In the genomic region with DNA sequence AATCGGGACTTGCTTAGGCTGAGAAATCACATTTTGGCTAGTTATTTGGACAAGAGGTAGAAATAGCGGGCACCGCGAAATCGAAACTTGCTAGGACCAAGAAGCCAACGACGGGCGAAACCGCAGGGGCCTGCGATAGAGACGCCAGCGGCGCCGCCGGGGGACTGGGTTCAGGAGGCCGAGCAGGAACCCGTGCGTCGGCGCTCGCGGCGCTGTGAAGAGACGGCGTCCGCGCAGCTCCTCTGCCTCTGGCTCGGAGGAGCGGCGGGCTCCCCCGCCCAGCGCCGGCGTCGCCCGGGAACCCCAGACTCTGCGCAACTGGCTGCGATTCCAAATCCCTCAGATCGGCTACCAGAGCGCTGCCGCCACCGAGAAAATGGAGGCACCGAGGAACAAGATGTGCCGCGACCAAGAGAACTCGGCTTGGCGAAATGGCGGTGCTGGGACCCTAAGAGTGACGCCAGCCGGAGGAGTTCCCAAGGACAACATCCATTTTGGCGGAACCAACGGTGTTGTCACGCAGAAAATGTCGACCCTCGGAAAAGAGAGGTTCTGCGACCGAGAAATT, we compare ENCODE assay signal across 1 cellular context.
TF ChIP-seq lines count a peak whose summit lies in the region.

No MANE protein-coding gene starts in this region.

TF ChIP-seq in K562, 482 proteins besides CTCF, POLR2A, EP300 and RAD21 (continued from another document):
- TF ChIP-seq, protein P1, sequence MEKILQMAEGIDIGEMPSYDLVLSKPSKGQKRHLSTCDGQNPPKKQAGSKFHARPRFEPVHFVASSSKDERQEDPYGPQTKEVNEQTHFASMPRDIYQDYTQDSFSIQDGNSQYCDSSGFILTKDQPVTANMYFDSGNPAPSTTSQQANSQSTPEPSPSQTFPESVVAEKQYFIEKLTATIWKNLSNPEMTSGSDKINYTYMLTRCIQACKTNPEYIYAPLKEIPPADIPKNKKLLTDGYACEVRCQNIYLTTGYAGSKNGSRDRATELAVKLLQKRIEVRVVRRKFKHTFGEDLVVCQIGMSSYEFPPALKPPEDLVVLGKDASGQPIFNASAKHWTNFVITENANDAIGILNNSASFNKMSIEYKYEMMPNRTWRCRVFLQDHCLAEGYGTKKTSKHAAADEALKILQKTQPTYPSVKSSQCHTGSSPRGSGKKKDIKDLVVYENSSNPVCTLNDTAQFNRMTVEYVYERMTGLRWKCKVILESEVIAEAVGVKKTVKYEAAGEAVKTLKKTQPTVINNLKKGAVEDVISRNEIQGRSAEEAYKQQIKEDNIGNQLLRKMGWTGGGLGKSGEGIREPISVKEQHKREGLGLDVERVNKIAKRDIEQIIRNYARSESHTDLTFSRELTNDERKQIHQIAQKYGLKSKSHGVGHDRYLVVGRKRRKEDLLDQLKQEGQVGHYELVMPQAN (IDR thresholded peaks at IDR 0.05; ENCODE audit: borderline replicate concordance), result no peak
- TF ChIP-seq CREBBP (IDR thresholded peaks at IDR 0.05; ENCODE audit: low read depth, low read length), result no peak
- TF ChIP-seq, protein P2, sequence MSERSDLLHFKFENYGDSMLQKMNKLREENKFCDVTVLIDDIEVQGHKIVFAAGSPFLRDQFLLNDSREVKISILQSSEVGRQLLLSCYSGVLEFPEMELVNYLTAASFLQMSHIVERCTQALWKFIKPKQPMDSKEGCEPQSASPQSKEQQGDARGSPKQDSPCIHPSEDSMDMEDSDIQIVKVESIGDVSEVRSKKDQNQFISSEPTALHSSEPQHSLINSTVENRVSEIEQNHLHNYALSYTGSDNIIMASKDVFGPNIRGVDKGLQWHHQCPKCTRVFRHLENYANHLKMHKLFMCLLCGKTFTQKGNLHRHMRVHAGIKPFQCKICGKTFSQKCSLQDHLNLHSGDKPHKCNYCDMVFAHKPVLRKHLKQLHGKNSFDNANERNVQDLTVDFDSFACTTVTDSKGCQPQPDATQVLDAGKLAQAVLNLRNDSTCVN (CRISPR knock-in tag; IDR thresholded peaks at IDR 0.05), result no peak
- peak; percentile 89 for TF ChIP-seq HNRNPLL (IDR thresholded peaks at IDR 0.05; ENCODE audit: low read depth, low read length, poor library complexity, severe bottlenecking)
- no peak for TF ChIP-seq OTX1 (CRISPR knock-in tag; IDR thresholded peaks at IDR 0.05)
- TF ChIP-seq, protein P3, sequence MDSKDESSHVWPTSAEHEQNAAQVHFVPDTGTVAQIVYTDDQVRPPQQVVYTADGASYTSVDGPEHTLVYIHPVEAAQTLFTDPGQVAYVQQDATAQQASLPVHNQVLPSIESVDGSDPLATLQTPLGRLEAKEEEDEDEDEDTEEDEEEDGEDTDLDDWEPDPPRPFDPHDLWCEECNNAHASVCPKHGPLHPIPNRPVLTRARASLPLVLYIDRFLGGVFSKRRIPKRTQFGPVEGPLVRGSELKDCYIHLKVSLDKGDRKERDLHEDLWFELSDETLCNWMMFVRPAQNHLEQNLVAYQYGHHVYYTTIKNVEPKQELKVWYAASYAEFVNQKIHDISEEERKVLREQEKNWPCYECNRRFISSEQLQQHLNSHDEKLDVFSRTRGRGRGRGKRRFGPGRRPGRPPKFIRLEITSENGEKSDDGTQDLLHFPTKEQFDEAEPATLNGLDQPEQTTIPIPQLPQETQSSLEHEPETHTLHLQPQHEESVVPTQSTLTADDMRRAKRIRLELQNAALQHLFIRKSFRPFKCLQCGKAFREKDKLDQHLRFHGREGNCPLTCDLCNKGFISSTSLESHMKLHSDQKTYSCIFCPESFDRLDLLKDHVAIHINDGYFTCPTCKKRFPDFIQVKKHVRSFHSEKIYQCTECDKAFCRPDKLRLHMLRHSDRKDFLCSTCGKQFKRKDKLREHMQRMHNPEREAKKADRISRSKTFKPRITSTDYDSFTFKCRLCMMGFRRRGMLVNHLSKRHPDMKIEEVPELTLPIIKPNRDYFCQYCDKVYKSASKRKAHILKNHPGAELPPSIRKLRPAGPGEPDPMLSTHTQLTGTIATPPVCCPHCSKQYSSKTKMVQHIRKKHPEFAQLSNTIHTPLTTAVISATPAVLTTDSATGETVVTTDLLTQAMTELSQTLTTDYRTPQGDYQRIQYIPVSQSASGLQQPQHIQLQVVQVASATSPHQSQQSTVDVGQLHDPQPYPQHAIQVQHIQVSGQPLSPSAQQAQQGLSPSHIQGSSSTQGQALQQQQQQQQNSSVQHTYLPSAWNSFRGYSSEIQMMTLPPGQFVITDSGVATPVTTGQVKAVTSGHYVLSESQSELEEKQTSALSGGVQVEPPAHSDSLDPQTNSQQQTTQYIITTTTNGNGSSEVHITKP (IDR thresholded peaks at IDR 0.05; ENCODE audit: partially characterized antibody), result no peak
- no peak for TF ChIP-seq ZEB2 (IDR thresholded peaks at IDR 0.05)
- TF ChIP-seq POLR3G (IDR thresholded peaks at IDR 0.05; ENCODE audit: extremely low read depth, insufficient read length, insufficient replicate concordance), result no peak
- peak; percentile 4 for TF ChIP-seq NEUROD1 (IDR thresholded peaks at IDR 0.05; ENCODE audit: borderline replicate concordance, low read depth, low read length, partially characterized antibody)
- TF ChIP-seq, protein P4, sequence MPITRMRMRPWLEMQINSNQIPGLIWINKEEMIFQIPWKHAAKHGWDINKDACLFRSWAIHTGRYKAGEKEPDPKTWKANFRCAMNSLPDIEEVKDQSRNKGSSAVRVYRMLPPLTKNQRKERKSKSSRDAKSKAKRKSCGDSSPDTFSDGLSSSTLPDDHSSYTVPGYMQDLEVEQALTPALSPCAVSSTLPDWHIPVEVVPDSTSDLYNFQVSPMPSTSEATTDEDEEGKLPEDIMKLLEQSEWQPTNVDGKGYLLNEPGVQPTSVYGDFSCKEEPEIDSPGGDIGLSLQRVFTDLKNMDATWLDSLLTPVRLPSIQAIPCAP (CRISPR knock-in tag; IDR thresholded peaks at IDR 0.05; ENCODE audit: borderline replicate concordance), result no peak
- TF ChIP-seq TRIM24 (IDR thresholded peaks at IDR 0.05), result no peak
- no peak for TF ChIP-seq NUFIP1 (IDR thresholded peaks at IDR 0.05; ENCODE audit: partially characterized antibody)
- TF ChIP-seq KLF16 (IDR thresholded peaks at IDR 0.05), result no peak
- TF ChIP-seq EWSR1 (IDR thresholded peaks at IDR 0.05; ENCODE audit: borderline replicate concordance, low read depth, partially characterized antibody), result no peak
- TF ChIP-seq MEIS2 (IDR thresholded peaks at IDR 0.05; ENCODE audit: partially characterized antibody), result peak; percentile 17
- TF ChIP-seq CXXC5 (CRISPR knock-in tag; IDR thresholded peaks at IDR 0.05), result peak; percentile 77
- no peak for TF ChIP-seq ZNF324 (CRISPR knock-in tag; IDR thresholded peaks at IDR 0.05)
- TF ChIP-seq, protein P5, sequence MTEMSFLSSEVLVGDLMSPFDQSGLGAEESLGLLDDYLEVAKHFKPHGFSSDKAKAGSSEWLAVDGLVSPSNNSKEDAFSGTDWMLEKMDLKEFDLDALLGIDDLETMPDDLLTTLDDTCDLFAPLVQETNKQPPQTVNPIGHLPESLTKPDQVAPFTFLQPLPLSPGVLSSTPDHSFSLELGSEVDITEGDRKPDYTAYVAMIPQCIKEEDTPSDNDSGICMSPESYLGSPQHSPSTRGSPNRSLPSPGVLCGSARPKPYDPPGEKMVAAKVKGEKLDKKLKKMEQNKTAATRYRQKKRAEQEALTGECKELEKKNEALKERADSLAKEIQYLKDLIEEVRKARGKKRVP (CRISPR knock-in tag; IDR thresholded peaks at IDR 0.05), result no peak
- no peak for TF ChIP-seq HOXB6 (CRISPR knock-in tag; IDR thresholded peaks at IDR 0.05; ENCODE audit: borderline replicate concordance)
- no peak for TF ChIP-seq NFXL1 (CRISPR knock-in tag; IDR thresholded peaks at IDR 0.05)
- no peak; the same call in 1 of the 2 replicates for TF ChIP-seq ZNF224 (CRISPR knock-in tag; IDR thresholded peaks at IDR 0.05)
- TF ChIP-seq KLF13 (tag; IDR thresholded peaks at IDR 0.05; ENCODE audit: borderline replicate concordance, low read depth), result no peak
- TF ChIP-seq POLR2B (IDR thresholded peaks at IDR 0.05; ENCODE audit: low read depth, partially characterized antibody), result peak; percentile 18
- TF ChIP-seq HDAC3 (IDR thresholded peaks at IDR 0.05; ENCODE audit: borderline replicate concordance, partially characterized antibody), result no peak
- TF ChIP-seq, protein P6, sequence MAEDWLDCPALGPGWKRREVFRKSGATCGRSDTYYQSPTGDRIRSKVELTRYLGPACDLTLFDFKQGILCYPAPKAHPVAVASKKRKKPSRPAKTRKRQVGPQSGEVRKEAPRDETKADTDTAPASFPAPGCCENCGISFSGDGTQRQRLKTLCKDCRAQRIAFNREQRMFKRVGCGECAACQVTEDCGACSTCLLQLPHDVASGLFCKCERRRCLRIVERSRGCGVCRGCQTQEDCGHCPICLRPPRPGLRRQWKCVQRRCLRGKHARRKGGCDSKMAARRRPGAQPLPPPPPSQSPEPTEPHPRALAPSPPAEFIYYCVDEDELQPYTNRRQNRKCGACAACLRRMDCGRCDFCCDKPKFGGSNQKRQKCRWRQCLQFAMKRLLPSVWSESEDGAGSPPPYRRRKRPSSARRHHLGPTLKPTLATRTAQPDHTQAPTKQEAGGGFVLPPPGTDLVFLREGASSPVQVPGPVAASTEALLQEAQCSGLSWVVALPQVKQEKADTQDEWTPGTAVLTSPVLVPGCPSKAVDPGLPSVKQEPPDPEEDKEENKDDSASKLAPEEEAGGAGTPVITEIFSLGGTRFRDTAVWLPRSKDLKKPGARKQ (CRISPR knock-in tag; IDR thresholded peaks at IDR 0.05), result no peak
- TF ChIP-seq CREB1 (IDR thresholded peaks at IDR 0.05), result no peak
- peak; percentile 42; the same call in 1 of the 2 replicates for TF ChIP-seq CREB1 (CRISPR knock-in tag; IDR thresholded peaks at IDR 0.05)
- TF ChIP-seq ZNF408 (CRISPR knock-in tag; IDR thresholded peaks at IDR 0.05; ENCODE audit: low read depth), result no peak
- TF ChIP-seq ZNF354B (CRISPR knock-in tag; IDR thresholded peaks at IDR 0.05), result no peak
- TF ChIP-seq CAMTA2 (CRISPR knock-in tag; conservative IDR thresholded peaks at IDR 0.05), result no peak
- 0 out of 2 replicates have a peak, but pooled peaks have one; percentile 11 for TF ChIP-seq ZKSCAN1 (IDR thresholded peaks at IDR 0.05; ENCODE audit: low read depth, low read length)
- TF ChIP-seq HSF4 (CRISPR knock-in tag; IDR thresholded peaks at IDR 0.05; ENCODE audit: borderline replicate concordance), result no peak
- TF ChIP-seq, protein P7, sequence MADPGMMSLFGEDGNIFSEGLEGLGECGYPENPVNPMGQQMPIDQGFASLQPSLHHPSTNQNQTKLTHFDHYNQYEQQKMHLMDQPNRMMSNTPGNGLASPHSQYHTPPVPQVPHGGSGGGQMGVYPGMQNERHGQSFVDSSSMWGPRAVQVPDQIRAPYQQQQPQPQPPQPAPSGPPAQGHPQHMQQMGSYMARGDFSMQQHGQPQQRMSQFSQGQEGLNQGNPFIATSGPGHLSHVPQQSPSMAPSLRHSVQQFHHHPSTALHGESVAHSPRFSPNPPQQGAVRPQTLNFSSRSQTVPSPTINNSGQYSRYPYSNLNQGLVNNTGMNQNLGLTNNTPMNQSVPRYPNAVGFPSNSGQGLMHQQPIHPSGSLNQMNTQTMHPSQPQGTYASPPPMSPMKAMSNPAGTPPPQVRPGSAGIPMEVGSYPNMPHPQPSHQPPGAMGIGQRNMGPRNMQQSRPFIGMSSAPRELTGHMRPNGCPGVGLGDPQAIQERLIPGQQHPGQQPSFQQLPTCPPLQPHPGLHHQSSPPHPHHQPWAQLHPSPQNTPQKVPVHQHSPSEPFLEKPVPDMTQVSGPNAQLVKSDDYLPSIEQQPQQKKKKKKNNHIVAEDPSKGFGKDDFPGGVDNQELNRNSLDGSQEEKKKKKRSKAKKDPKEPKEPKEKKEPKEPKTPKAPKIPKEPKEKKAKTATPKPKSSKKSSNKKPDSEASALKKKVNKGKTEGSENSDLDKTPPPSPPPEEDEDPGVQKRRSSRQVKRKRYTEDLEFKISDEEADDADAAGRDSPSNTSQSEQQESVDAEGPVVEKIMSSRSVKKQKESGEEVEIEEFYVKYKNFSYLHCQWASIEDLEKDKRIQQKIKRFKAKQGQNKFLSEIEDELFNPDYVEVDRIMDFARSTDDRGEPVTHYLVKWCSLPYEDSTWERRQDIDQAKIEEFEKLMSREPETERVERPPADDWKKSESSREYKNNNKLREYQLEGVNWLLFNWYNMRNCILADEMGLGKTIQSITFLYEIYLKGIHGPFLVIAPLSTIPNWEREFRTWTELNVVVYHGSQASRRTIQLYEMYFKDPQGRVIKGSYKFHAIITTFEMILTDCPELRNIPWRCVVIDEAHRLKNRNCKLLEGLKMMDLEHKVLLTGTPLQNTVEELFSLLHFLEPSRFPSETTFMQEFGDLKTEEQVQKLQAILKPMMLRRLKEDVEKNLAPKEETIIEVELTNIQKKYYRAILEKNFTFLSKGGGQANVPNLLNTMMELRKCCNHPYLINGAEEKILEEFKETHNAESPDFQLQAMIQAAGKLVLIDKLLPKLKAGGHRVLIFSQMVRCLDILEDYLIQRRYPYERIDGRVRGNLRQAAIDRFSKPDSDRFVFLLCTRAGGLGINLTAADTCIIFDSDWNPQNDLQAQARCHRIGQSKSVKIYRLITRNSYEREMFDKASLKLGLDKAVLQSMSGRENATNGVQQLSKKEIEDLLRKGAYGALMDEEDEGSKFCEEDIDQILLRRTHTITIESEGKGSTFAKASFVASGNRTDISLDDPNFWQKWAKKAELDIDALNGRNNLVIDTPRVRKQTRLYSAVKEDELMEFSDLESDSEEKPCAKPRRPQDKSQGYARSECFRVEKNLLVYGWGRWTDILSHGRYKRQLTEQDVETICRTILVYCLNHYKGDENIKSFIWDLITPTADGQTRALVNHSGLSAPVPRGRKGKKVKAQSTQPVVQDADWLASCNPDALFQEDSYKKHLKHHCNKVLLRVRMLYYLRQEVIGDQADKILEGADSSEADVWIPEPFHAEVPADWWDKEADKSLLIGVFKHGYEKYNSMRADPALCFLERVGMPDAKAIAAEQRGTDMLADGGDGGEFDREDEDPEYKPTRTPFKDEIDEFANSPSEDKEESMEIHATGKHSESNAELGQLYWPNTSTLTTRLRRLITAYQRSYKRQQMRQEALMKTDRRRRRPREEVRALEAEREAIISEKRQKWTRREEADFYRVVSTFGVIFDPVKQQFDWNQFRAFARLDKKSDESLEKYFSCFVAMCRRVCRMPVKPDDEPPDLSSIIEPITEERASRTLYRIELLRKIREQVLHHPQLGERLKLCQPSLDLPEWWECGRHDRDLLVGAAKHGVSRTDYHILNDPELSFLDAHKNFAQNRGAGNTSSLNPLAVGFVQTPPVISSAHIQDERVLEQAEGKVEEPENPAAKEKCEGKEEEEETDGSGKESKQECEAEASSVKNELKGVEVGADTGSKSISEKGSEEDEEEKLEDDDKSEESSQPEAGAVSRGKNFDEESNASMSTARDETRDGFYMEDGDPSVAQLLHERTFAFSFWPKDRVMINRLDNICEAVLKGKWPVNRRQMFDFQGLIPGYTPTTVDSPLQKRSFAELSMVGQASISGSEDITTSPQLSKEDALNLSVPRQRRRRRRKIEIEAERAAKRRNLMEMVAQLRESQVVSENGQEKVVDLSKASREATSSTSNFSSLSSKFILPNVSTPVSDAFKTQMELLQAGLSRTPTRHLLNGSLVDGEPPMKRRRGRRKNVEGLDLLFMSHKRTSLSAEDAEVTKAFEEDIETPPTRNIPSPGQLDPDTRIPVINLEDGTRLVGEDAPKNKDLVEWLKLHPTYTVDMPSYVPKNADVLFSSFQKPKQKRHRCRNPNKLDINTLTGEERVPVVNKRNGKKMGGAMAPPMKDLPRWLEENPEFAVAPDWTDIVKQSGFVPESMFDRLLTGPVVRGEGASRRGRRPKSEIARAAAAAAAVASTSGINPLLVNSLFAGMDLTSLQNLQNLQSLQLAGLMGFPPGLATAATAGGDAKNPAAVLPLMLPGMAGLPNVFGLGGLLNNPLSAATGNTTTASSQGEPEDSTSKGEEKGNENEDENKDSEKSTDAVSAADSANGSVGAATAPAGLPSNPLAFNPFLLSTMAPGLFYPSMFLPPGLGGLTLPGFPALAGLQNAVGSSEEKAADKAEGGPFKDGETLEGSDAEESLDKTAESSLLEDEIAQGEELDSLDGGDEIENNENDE (IDR thresholded peaks at IDR 0.05; ENCODE audit: low read depth, low read length), result no peak
